ENCODE assay signal across 2 cellular contexts in genomic region chr22:24645408-24646230, GRCh38. TPM values are rescaled to one million over a fixed set of nuclear protein-coding genes. Genes with fewer than 3 reads are reported as not detected.
"Had no signal": no experiment of that assay in that cellular context is flagged by ENCODE, and none has a peak within 500 bp of the region (broad histone marks: within the 10 kb centered on the region; RNA-seq: fewer than 3 reads in every experiment).

No MANE protein-coding gene starts in this region.

RNA-seq across cellular contexts. Expression of gene GGT1, which starts 42.6 kb away (rescaled TPM):
- total RNA-seq: ascending aorta had no signal

RNA-seq across cellular contexts. Expression of gene LRRC75B, which starts 52.7 kb away (rescaled TPM):
- total RNA-seq: OCI-LY7 had no signal
